34 cellular contexts compared by ENCODE assay signal in genomic region chr1:163211667-163212066, GRCh38.
"Had no signal": no experiment of that assay in that cellular context is flagged by ENCODE, and none has a peak within 500 bp of the region (broad histone marks: within the 10 kb centered on the region; RNA-seq: fewer than 3 reads in every experiment).

No MANE protein-coding gene starts in this region.

- DNase-seq: activated B cell treated with CpG ODN at 0.5 μM for 24 hours; activated CD4-positive, alpha-beta memory T cell treated with anti-CD3 and anti-CD28 coated beads for 36 hours; activated CD4-positive, alpha-beta T cell treated with anti-CD3 and anti-CD28 coated beads for 4 hours; activated CD4-positive, alpha-beta T cell treated with anti-CD3 and anti-CD28 coated beads, Interleukin-2, amount 10 ng/mL, durations not matched to agents 24 days and 14 days; activated CD4-positive, alpha-beta T cell treated with anti-CD3 and anti-CD28 coated beads, Interleukin-2, amount 50 U/mL, for 1 hour; activated CD4-positive, alpha-beta T cell treated with anti-CD3 and anti-CD28 coated beads, Interleukin-2, amount 50 U/mL, for 4 hours; activated CD4-positive, CD25-positive, alpha-beta regulatory T cell treated with anti-CD3 and anti-CD28 coated beads, Interleukin-2, amount 50 U/mL, for 72 hours; activated CD8-positive, alpha-beta memory T cell treated with anti-CD3 and anti-CD28 coated beads, Interleukin-2, amount 50 U/mL, for 4 hours; activated CD8-positive, alpha-beta T cell treated with anti-CD3 and anti-CD28 coated beads for 36 hours; activated effector memory CD4-positive, alpha-beta T cell treated with anti-CD3 and anti-CD28 coated beads, Interleukin-2, amount 50 U/mL, for 16 hours; activated gamma-delta T cell treated with Interleukin-2 at 50 U/mL for 16 hours; activated naive CD4-positive, alpha-beta T cell; activated naive CD4-positive, alpha-beta T cell treated with anti-CD3 and anti-CD28 coated beads for 36 hours; activated naive CD4-positive, alpha-beta T cell treated with anti-CD3 and anti-CD28 coated beads, Interleukin-2, amount 50 U/mL, for 16 hours; activated naive CD8-positive, alpha-beta T cell treated with anti-CD3 and anti-CD28 coated beads for 36 hours; activated T-cell treated with anti-CD3 and anti-CD28 coated beads for 4 hours; activated T-cell treated with anti-CD3 and anti-CD28 coated beads, Interleukin-2, amount 50 U/mL, for 1 hour; activated T-cell treated with anti-CD3 and anti-CD28 coated beads, Interleukin-2, amount 50 U/mL, for 4 hours; activated T-cell treated with anti-CD3 and anti-CD28 coated beads, Interleukin-2, amount 50 U/mL, for 72 hours; adrenal gland; amniotic stem cell; aorta; body of pancreas; brain microvascular endothelial cell; caudate nucleus; T-helper 1 cell; T-helper 2 cell; T-helper 9 cell had no signal

- H3K9me3 ChIP-seq: body of pancreas, breast epithelium had no signal

- H3K4me3 ChIP-seq: adrenal gland, body of pancreas, breast epithelium had no signal

- ATAC-seq: activated CD8-positive, alpha-beta T cell treated with anti-CD3 and anti-CD28 coated beads for 36 hours; activated naive CD4-positive, alpha-beta T cell treated with anti-CD3 and anti-CD28 coated beads, Interleukin-2, amount 50 U/mL, for 72 hours; activated T-cell treated with anti-CD3 and anti-CD28 coated beads, Interleukin-2, amount 50 U/mL, for 4 hours; activated T-cell treated with anti-CD3 and anti-CD28 coated beads, Interleukin-2, amount 50 U/mL, for 72 hours; activated T-helper 17 cell treated with anti-CD3 and anti-CD28 coated beads, Interleukin-2, amount 50 U/mL, for 72 hours; body of pancreas had no signal

- H3K36me3 ChIP-seq: adrenal gland, brain microvascular endothelial cell, breast epithelium had no signal

- H3K27ac ChIP-seq: adrenal gland, body of pancreas, brain microvascular endothelial cell, breast epithelium, VCaP had no signal

- H3K4me1 ChIP-seq: adrenal gland, body of pancreas, breast epithelium had no signal

- FAIRE-seq: astrocyte, TTC549 had no signal

- H3K27me3 ChIP-seq: adrenal gland, body of pancreas, brain microvascular endothelial cell, breast epithelium had no signal
